ENCODE assay signal across 9 cellular contexts in genomic region chr12:109483346-109483745, GRCh38.
"Had no signal": no experiment of that assay in that cellular context is flagged by ENCODE, and none has a peak within 500 bp of the region (broad histone marks: within the 10 kb centered on the region; RNA-seq: fewer than 3 reads in every experiment).

No MANE protein-coding gene starts in this region.

- ATAC-seq: HepG2, K562 had no signal

- H3K4me3 ChIP-seq: K562 had no signal

- DNase-seq: IMR-90, KBM-7, KG1 had no signal

- FAIRE-seq: HepG2, HTR-8/SVneo, K562 had no signal

- H3K9me3 Mint-ChIP-seq: IgD-negative memory B cell had no signal

- H3K27ac ChIP-seq: HL-60, KMS-11 had no signal

- H3K27me3 Mint-ChIP-seq: IgD-negative memory B cell had no signal
